ENCODE assay signal across 1 cellular context in the genomic region with DNA sequence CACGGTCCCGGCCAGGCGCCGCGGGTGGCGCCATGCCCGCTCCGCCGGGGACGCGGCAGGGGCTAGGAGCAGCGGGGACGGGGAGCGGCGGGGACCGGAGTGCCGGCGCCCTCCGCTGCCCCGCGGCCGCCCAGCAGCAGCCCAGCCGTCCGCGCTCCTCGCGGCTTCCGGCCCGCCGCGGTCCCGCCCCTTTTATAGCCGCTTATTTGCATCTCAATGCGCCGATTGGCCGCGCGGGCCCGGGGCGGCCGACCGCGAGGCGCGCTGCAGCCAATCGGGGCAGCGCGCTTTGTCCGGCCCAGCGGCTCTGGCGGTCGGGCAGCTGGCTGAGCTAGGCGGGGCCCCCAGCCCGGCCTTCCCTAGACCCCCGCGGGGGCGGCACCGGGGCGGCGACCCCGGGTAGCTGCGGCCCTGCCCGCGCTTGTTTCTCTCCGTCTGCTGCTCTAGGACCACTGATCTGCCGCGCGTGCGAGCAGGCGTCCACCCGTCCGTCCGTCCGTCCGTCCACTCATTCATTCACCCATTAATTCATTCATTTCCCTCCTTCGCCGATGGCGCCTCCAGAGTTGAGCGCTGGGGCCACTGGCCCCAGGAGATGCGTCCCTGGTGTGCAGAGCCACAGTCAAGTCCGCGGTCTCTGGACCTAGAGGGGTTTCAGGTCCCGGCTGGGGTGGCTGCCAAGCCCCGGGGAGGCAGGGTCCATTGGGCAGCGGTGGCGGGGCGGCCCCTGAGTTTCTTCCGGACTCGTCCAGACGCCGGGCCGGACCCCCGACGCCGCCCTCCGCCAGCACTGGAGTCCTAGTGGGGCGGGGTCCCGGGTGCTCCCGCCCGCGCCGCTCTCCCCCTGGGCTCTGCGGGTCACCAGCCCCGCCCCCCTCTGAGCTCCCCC.
TF ChIP-seq lines count a peak whose summit lies in the region.

Gene HES6, minus strand, starts transcription at position 167 of the 889 bp plus-strand sequence. Its CDS starts 133 bp downstream, at position 34.

TF ChIP-seq in HepG2, 621 proteins besides CTCF, POLR2A, EP300 and RAD21 (continued from another document and continues in another):
- TF ChIP-seq CBFB (CRISPR knock-in tag; IDR thresholded peaks at IDR 0.05) (peak; percentile 42; the same call in 1 of the 2 replicates), TMF1 (CRISPR knock-in tag; IDR thresholded peaks at IDR 0.05; ENCODE audit: low read depth) (peak; percentile 21; the same call in 1 of the 2 replicates), ZNF850 (CRISPR knock-in tag; conservative IDR thresholded peaks at IDR 0.05) (no peak), HES4 (CRISPR knock-in tag; IDR thresholded peaks at IDR 0.05; ENCODE audit: borderline replicate concordance) (peak; percentile 72; the same call in 1 of the 2 replicates), HOXA5 (CRISPR knock-in tag; IDR thresholded peaks at IDR 0.05) (no peak; the same call in 1 of the 2 replicates), ZNF496 (CRISPR knock-in tag; IDR thresholded peaks at IDR 0.05; ENCODE audit: insufficient replicate concordance) (no peak), GTF2F1 (IDR thresholded peaks at IDR 0.05; ENCODE audit: low read length) (0 out of 2 replicates have a peak, but pooled peaks have one; percentile 55), SRF (IDR thresholded peaks at IDR 0.05; ENCODE audit: low read depth, low read length) (peak; percentile 65; the same call in 1 of the 2 replicates), HIC2 (CRISPR knock-in tag; IDR thresholded peaks at IDR 0.05; ENCODE audit: low read depth) (no peak; the same call in 1 of the 2 replicates), CREBL2 (CRISPR knock-in tag; IDR thresholded peaks at IDR 0.05; ENCODE audit: borderline replicate concordance) (no peak), PHF21A (CRISPR knock-in tag; IDR thresholded peaks at IDR 0.05) (peak; percentile 89), ZMAT3 (CRISPR knock-in tag; conservative IDR thresholded peaks at IDR 0.05) (no peak), KMT2A (CRISPR knock-in tag; IDR thresholded peaks at IDR 0.05) (no peak), SP2 (CRISPR knock-in tag; IDR thresholded peaks at IDR 0.05) (peak; percentile 78), NFIB (CRISPR knock-in tag; IDR thresholded peaks at IDR 0.05; ENCODE audit: borderline replicate concordance) (no peak), SIN3B (IDR thresholded peaks at IDR 0.05; ENCODE audit: low read length) (no peak), FOXJ3 (CRISPR knock-in tag; IDR thresholded peaks at IDR 0.05; ENCODE audit: borderline replicate concordance) (no peak), KLF13 (CRISPR knock-in tag; IDR thresholded peaks at IDR 0.05) (no peak), ZC3H4 (CRISPR knock-in tag; IDR thresholded peaks at IDR 0.05; ENCODE audit: borderline replicate concordance) (no peak), RARA (CRISPR knock-in tag; IDR thresholded peaks at IDR 0.05) (no peak), EEA1 (CRISPR knock-in tag; IDR thresholded peaks at IDR 0.05; ENCODE audit: borderline replicate concordance) (0 out of 2 replicates have a peak, but pooled peaks have one; percentile 28)
- TF ChIP-seq, protein P1, sequence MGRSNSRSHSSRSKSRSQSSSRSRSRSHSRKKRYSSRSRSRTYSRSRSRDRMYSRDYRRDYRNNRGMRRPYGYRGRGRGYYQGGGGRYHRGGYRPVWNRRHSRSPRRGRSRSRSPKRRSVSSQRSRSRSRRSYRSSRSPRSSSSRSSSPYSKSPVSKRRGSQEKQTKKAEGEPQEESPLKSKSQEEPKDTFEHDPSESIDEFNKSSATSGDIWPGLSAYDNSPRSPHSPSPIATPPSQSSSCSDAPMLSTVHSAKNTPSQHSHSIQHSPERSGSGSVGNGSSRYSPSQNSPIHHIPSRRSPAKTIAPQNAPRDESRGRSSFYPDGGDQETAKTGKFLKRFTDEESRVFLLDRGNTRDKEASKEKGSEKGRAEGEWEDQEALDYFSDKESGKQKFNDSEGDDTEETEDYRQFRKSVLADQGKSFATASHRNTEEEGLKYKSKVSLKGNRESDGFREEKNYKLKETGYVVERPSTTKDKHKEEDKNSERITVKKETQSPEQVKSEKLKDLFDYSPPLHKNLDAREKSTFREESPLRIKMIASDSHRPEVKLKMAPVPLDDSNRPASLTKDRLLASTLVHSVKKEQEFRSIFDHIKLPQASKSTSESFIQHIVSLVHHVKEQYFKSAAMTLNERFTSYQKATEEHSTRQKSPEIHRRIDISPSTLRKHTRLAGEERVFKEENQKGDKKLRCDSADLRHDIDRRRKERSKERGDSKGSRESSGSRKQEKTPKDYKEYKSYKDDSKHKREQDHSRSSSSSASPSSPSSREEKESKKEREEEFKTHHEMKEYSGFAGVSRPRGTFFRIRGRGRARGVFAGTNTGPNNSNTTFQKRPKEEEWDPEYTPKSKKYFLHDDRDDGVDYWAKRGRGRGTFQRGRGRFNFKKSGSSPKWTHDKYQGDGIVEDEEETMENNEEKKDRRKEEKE (IDR thresholded peaks at IDR 0.05): no peak
- TF ChIP-seq, protein P2, sequence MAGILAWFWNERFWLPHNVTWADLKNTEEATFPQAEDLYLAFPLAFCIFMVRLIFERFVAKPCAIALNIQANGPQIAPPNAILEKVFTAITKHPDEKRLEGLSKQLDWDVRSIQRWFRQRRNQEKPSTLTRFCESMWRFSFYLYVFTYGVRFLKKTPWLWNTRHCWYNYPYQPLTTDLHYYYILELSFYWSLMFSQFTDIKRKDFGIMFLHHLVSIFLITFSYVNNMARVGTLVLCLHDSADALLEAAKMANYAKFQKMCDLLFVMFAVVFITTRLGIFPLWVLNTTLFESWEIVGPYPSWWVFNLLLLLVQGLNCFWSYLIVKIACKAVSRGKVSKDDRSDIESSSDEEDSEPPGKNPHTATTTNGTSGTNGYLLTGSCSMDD (CRISPR knock-in tag; IDR thresholded peaks at IDR 0.05): no peak
- TF ChIP-seq, protein P3, sequence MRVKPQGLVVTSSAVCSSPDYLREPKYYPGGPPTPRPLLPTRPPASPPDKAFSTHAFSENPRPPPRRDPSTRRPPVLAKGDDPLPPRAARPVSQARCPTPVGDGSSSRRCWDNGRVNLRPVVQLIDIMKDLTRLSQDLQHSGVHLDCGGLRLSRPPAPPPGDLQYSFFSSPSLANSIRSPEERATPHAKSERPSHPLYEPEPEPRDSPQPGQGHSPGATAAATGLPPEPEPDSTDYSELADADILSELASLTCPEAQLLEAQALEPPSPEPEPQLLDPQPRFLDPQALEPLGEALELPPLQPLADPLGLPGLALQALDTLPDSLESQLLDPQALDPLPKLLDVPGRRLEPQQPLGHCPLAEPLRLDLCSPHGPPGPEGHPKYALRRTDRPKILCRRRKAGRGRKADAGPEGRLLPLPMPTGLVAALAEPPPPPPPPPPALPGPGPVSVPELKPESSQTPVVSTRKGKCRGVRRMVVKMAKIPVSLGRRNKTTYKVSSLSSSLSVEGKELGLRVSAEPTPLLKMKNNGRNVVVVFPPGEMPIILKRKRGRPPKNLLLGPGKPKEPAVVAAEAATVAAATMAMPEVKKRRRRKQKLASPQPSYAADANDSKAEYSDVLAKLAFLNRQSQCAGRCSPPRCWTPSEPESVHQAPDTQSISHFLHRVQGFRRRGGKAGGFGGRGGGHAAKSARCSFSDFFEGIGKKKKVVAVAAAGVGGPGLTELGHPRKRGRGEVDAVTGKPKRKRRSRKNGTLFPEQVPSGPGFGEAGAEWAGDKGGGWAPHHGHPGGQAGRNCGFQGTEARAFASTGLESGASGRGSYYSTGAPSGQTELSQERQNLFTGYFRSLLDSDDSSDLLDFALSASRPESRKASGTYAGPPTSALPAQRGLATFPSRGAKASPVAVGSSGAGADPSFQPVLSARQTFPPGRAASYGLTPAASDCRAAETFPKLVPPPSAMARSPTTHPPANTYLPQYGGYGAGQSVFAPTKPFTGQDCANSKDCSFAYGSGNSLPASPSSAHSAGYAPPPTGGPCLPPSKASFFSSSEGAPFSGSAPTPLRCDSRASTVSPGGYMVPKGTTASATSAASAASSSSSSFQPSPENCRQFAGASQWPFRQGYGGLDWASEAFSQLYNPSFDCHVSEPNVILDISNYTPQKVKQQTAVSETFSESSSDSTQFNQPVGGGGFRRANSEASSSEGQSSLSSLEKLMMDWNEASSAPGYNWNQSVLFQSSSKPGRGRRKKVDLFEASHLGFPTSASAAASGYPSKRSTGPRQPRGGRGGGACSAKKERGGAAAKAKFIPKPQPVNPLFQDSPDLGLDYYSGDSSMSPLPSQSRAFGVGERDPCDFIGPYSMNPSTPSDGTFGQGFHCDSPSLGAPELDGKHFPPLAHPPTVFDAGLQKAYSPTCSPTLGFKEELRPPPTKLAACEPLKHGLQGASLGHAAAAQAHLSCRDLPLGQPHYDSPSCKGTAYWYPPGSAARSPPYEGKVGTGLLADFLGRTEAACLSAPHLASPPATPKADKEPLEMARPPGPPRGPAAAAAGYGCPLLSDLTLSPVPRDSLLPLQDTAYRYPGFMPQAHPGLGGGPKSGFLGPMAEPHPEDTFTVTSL (CRISPR knock-in tag; IDR thresholded peaks at IDR 0.05; ENCODE audit: borderline replicate concordance): no peak
- TF ChIP-seq, protein P4, sequence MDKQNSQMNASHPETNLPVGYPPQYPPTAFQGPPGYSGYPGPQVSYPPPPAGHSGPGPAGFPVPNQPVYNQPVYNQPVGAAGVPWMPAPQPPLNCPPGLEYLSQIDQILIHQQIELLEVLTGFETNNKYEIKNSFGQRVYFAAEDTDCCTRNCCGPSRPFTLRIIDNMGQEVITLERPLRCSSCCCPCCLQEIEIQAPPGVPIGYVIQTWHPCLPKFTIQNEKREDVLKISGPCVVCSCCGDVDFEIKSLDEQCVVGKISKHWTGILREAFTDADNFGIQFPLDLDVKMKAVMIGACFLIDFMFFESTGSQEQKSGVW (CRISPR knock-in tag; IDR thresholded peaks at IDR 0.05; ENCODE audit: borderline replicate concordance): no peak
- TF ChIP-seq, protein P5, sequence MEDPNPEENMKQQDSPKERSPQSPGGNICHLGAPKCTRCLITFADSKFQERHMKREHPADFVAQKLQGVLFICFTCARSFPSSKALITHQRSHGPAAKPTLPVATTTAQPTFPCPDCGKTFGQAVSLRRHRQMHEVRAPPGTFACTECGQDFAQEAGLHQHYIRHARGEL (CRISPR knock-in tag; IDR thresholded peaks at IDR 0.05): 0 out of 2 replicates have a peak, but pooled peaks have one; percentile 57
- TF ChIP-seq, protein P6, sequence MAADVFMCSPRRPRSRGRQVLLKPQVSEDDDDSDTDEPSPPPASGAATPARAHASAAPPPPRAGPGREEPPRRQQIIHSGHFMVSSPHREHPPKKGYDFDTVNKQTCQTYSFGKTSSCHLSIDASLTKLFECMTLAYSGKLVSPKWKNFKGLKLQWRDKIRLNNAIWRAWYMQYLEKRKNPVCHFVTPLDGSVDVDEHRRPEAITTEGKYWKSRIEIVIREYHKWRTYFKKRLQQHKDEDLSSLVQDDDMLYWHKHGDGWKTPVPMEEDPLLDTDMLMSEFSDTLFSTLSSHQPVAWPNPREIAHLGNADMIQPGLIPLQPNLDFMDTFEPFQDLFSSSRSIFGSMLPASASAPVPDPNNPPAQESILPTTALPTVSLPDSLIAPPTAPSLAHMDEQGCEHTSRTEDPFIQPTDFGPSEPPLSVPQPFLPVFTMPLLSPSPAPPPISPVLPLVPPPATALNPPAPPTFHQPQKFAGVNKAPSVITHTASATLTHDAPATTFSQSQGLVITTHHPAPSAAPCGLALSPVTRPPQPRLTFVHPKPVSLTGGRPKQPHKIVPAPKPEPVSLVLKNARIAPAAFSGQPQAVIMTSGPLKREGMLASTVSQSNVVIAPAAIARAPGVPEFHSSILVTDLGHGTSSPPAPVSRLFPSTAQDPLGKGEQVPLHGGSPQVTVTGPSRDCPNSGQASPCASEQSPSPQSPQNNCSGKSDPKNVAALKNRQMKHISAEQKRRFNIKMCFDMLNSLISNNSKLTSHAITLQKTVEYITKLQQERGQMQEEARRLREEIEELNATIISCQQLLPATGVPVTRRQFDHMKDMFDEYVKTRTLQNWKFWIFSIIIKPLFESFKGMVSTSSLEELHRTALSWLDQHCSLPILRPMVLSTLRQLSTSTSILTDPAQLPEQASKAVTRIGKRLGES (CRISPR knock-in tag; IDR thresholded peaks at IDR 0.05; ENCODE audit: borderline replicate concordance): 0 out of 2 replicates have a peak, but pooled peaks have one; percentile 40
- TF ChIP-seq, protein P7, sequence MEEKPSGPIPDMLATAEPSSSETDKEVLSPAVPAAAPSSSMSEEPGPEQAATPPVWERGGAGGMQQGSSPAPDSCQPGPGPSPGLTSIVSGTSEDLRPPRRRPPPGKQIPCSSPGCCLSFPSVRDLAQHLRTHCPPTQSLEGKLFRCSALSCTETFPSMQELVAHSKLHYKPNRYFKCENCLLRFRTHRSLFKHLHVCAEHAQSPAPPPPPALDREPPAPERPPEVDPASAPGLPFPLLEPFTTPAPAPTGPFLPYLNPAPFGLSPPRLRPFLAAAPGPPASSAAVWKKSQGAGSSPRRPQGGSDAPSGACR (CRISPR knock-in tag; IDR thresholded peaks at IDR 0.05): no peak
- TF ChIP-seq, protein P8, sequence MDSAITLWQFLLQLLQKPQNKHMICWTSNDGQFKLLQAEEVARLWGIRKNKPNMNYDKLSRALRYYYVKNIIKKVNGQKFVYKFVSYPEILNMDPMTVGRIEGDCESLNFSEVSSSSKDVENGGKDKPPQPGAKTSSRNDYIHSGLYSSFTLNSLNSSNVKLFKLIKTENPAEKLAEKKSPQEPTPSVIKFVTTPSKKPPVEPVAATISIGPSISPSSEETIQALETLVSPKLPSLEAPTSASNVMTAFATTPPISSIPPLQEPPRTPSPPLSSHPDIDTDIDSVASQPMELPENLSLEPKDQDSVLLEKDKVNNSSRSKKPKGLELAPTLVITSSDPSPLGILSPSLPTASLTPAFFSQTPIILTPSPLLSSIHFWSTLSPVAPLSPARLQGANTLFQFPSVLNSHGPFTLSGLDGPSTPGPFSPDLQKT (CRISPR knock-in tag; IDR thresholded peaks at IDR 0.05; ENCODE audit: borderline replicate concordance): no peak
- TF ChIP-seq, protein P9, sequence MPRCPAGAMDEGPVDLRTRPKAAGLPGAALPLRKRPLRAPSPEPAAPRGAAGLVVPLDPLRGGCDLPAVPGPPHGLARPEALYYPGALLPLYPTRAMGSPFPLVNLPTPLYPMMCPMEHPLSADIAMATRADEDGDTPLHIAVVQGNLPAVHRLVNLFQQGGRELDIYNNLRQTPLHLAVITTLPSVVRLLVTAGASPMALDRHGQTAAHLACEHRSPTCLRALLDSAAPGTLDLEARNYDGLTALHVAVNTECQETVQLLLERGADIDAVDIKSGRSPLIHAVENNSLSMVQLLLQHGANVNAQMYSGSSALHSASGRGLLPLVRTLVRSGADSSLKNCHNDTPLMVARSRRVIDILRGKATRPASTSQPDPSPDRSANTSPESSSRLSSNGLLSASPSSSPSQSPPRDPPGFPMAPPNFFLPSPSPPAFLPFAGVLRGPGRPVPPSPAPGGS (CRISPR knock-in tag; IDR thresholded peaks at IDR 0.05): no peak
